16 cellular contexts compared by ENCODE assay signal in genomic region chrX:95885074-95885473, GRCh38.
A peak's percentile ranks its signal among the peaks of the same experiment; 100 is the strongest.
DNase-seq lines count a peak whose midpoint lies in the region; ATAC-seq, FAIRE-seq and TF ChIP-seq lines count a peak whose summit lies in the region.
"Had no signal": no experiment of that assay in that cellular context is flagged by ENCODE, and none has a peak within 500 bp of the region (broad histone marks: within the 10 kb centered on the region; RNA-seq: fewer than 3 reads in every experiment).

No MANE protein-coding gene starts in this region.

- ATAC-seq in left cardiac atrium (peak; percentile 63 to 98), HG02642 (IDR thresholded peaks at IDR 0.05; ENCODE audit: poor library complexity, unreplicated experiment) (no peak)
- ATAC-seq: activated CD4-positive, alpha-beta T cell treated with anti-CD3 and anti-CD28 coated beads for 36 hours had no signal

- DNase-seq in LNCaP clone FGC (ENCODE audit: low read depth) (peak; percentile 91), bronchial epithelial cell (ENCODE audit: low read depth) (peak; percentile 64), left cardiac atrium (peak; percentile 18), renal cortical epithelial cell (ENCODE audit: low read depth) (peak; percentile 1), Kasumi-1 (lab: John Stamatoyannopoulos, UW) (no peak), hepatic stellate cell (ENCODE audit: low spot score) (no peak), pons (ENCODE audit: low spot score) (no peak)
- DNase-seq: activated CD4-positive, alpha-beta T cell treated with anti-CD3 and anti-CD28 coated beads for 36 hours; activated T-cell treated with anti-CD3 and anti-CD28 coated beads, Interleukin-2, amount 50 U/mL, for 1 hour; DMS79 treated with DMSO at 0.1 percent for 48 hours; hypothalamus; mesendoderm; occipital lobe had no signal

- no peak for FAIRE-seq in bronchial epithelial cell (lab: Jason Lieb, UNC)
- FAIRE-seq: RCC 7860 had no signal

- H3K4me3 ChIP-seq in LNCaP clone FGC (ENCODE audit: low read depth, low read length) (no peak overlapping the region), bronchial epithelial cell (ENCODE audit: low read depth, low read length) (no peak overlapping the region)
- H3K4me3 ChIP-seq: vagina had no signal

- no peaks in the 10 kb centered on the region for H3K27me3 ChIP-seq in bronchial epithelial cell (ENCODE audit: control insufficient read depth, insufficient read depth, low read length)
- H3K27me3 ChIP-seq: vagina had no signal

- intact Hi-C loops in left cardiac atrium (cut with DNase I): no loop called here

- H3K36me3 ChIP-seq in bronchial epithelial cell (ENCODE audit: control insufficient read depth, insufficient read depth, low read length): no peaks in the 10 kb centered on the region
- H3K36me3 ChIP-seq: vagina had no signal

- TF ChIP-seq CTCF in LNCaP clone FGC (IDR thresholded peaks at IDR 0.05; ENCODE audit: control insufficient read depth, extremely low read depth, insufficient read depth): no peak
- no peak for TF ChIP-seq CTCF in bronchial epithelial cell (IDR thresholded peaks at IDR 0.05; ENCODE audit: insufficient read depth, low read length, severe bottlenecking)

Comparison
In these comparisons a context has a peak if more than half of its experiments do, and no peak if none do; other contexts are left out.
1. DNase-seq: peak in LNCaP clone FGC (single experiment), bronchial epithelial cell (single experiment), left cardiac atrium (single experiment) and renal cortical epithelial cell (single experiment); none in Kasumi-1 (0 of 2), hepatic stellate cell (single experiment) and pons (single experiment).